Comparison of ENCODE assay signal across 8 cellular contexts in the genomic region with DNA sequence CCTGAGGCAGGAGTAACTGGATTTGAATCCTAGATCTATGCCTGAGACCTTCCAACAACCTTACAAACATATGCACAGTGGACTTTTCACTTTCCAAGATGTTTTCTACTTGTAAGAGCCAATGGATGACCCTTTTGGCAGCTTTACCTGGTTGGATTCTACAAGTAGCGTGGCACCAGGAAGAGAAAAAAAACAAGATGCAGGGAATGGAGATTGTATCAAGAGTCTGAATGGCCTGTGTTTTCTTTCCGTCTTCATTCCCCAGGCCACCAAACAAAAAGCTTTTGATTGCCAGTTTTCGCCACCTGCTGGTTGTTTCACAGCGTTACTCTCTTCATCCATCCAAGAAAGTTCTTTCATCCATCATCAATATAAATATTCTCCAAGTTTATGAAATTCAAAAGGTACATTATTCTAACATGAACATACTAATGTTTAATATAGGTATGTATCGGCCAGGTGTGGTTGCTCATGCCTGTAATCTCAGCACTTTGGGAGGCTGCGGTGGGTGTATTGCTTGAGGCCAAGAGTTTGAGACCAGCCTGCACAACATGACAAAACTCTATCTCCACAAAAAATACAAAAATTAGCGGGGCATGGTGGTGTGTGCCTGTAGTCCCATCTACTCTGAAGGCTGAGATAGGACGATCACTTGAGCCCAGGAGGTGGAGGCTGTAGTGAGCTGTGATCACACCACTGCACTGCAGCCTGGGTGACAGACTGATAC. TPM values are rescaled to one million over a fixed set of nuclear protein-coding genes. Genes with fewer than 3 reads are reported as not detected.
DNase-seq lines count a peak whose midpoint lies in the region; ATAC-seq and TF ChIP-seq lines count a peak whose summit lies in the region.

No MANE protein-coding gene starts in this region.

- H3K9ac ChIP-seq in SK-N-MC (ENCODE audit: insufficient read length), result no peak overlapping the region
- no peak overlapping the region for H3K9ac ChIP-seq in skeletal muscle tissue (ENCODE audit: low read depth in 1 of 3, low read length in 3 of 3)

- H3K4me3 ChIP-seq in SK-N-MC (no peak overlapping the region), astrocyte of the cerebellum (ENCODE audit: low read depth, low read length) (no peak overlapping the region), skeletal muscle tissue (ENCODE audit: low read length in 3 of 3) (no peak overlapping the region)

- peak; percentile 37 for DNase-seq in activated CD8-positive, alpha-beta memory T cell treated with anti-CD3 and anti-CD28 coated beads, Interleukin-2, amount 50 U/mL, for 1 hour (ENCODE audit: extremely low read depth)
- no peak for DNase-seq in activated CD8-positive, alpha-beta memory T cell treated with anti-CD3 and anti-CD28 coated beads for 24 hours
- DNase-seq in NCI-H1105 (lab: John Stamatoyannopoulos, UW) (peak; percentile 67), SK-N-MC (ENCODE audit: low read depth, low spot score) (no peak), astrocyte of the cerebellum (ENCODE audit: low read depth) (peak; percentile 75), hypothalamus (lab: John Stamatoyannopoulos, UW) (peak in 37 of 51 donors; percentile 9 to 84 (median 38))

- H3K27ac ChIP-seq in SK-N-MC (peak overlapping the region; percentile 84), skeletal muscle tissue (ENCODE audit: low read depth, low read length) (peak overlapping the region; percentile 55)

- peaks cover 8 to 16% (median 11%) of the 10 kb centered on the region in 3 donors for H3K4me1 ChIP-seq in skeletal muscle tissue (ENCODE audit: control insufficient read depth in 3 of 3, insufficient read depth in 3 of 3, low read length in 3 of 3)

- H3K9me3 ChIP-seq in SK-N-MC (ENCODE audit: low read depth, low read length), result no peaks in the 10 kb centered on the region
- H3K9me3 ChIP-seq in skeletal muscle tissue (ENCODE audit: control insufficient read depth in 3 of 3, low read length in 3 of 3), result no peaks in the 10 kb centered on the region

- ATAC-seq in HG03135 (IDR thresholded peaks at IDR 0.05; ENCODE audit: unreplicated experiment), result no peak

- peak; percentile 71 for TF ChIP-seq CTCF in astrocyte of the cerebellum (IDR thresholded peaks at IDR 0.05; ENCODE audit: low read depth, low read length, missing control alignments)

- in situ Hi-C loops in astrocyte of the cerebellum (cut with HindIII; ENCODE audit: low sequenced_read_pairs), result no loop called here

- H3K27me3 ChIP-seq in skeletal muscle tissue (ENCODE audit: control insufficient read depth in 3 of 3, insufficient read depth in 3 of 3, low read length in 3 of 3), result no peaks in the 10 kb centered on the region

- H3K36me3 ChIP-seq in SK-N-MC (ENCODE audit: insufficient read depth, low read length) (no peaks in the 10 kb centered on the region), skeletal muscle tissue (ENCODE audit: control insufficient read depth in 3 of 3, insufficient read depth in 3 of 3, low read length in 3 of 3) (no peaks in the 10 kb centered on the region)

RNA-seq across cellular contexts. Expression of gene BCL2, which starts 3.5 kb away (rescaled TPM):
- total RNA-seq in skeletal muscle tissue, result 39.1 TPM

RNA-seq across cellular contexts. Expression of gene KDSR, which starts 43.9 kb away (rescaled TPM):
- total RNA-seq in skeletal muscle tissue, result 12.5 TPM

Comparison
In these comparisons a context has a peak if more than half of its experiments do, and no peak if none do; other contexts are left out.
1. DNase-seq: peak in activated CD8-positive, alpha-beta memory T cell treated with anti-CD3 and anti-CD28 coated beads, Interleukin-2, amount 50 U/mL, for 1 hour (single experiment), NCI-H1105 (single experiment), astrocyte of the cerebellum (single experiment) and hypothalamus (37 of 51); none in activated CD8-positive, alpha-beta memory T cell treated with anti-CD3 and anti-CD28 coated beads for 24 hours (single experiment) and SK-N-MC (single experiment).